In the genomic region with DNA sequence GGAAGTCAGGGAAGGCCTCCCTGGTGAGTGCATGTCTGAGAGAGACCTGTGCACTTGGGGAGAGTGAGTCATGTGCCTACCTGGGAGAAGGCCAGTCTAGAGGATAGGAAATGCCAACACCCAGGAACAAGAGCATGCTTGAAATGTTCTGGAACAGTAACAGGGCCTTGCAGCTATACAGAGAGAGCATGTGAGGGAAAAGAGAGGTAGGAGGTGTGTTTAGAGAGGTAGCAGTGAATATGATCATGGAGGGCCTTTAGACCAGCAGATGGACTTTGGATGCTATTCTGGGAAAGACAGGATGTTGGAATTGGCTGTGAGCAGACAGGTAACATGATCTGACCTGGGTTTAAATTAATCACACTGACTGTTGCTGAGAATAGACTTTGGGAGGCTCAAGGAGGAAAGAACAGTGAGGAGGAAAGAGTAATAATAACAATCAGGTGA, we compare ENCODE assay signal across 1 cellular context.
TF ChIP-seq lines count a peak whose summit lies in the region.

No MANE protein-coding gene starts in this region.

TF ChIP-seq in GM23338, 12 proteins besides CTCF, POLR2A, EP300 and RAD21 (continued from another document):
- TF ChIP-seq, protein P1, sequence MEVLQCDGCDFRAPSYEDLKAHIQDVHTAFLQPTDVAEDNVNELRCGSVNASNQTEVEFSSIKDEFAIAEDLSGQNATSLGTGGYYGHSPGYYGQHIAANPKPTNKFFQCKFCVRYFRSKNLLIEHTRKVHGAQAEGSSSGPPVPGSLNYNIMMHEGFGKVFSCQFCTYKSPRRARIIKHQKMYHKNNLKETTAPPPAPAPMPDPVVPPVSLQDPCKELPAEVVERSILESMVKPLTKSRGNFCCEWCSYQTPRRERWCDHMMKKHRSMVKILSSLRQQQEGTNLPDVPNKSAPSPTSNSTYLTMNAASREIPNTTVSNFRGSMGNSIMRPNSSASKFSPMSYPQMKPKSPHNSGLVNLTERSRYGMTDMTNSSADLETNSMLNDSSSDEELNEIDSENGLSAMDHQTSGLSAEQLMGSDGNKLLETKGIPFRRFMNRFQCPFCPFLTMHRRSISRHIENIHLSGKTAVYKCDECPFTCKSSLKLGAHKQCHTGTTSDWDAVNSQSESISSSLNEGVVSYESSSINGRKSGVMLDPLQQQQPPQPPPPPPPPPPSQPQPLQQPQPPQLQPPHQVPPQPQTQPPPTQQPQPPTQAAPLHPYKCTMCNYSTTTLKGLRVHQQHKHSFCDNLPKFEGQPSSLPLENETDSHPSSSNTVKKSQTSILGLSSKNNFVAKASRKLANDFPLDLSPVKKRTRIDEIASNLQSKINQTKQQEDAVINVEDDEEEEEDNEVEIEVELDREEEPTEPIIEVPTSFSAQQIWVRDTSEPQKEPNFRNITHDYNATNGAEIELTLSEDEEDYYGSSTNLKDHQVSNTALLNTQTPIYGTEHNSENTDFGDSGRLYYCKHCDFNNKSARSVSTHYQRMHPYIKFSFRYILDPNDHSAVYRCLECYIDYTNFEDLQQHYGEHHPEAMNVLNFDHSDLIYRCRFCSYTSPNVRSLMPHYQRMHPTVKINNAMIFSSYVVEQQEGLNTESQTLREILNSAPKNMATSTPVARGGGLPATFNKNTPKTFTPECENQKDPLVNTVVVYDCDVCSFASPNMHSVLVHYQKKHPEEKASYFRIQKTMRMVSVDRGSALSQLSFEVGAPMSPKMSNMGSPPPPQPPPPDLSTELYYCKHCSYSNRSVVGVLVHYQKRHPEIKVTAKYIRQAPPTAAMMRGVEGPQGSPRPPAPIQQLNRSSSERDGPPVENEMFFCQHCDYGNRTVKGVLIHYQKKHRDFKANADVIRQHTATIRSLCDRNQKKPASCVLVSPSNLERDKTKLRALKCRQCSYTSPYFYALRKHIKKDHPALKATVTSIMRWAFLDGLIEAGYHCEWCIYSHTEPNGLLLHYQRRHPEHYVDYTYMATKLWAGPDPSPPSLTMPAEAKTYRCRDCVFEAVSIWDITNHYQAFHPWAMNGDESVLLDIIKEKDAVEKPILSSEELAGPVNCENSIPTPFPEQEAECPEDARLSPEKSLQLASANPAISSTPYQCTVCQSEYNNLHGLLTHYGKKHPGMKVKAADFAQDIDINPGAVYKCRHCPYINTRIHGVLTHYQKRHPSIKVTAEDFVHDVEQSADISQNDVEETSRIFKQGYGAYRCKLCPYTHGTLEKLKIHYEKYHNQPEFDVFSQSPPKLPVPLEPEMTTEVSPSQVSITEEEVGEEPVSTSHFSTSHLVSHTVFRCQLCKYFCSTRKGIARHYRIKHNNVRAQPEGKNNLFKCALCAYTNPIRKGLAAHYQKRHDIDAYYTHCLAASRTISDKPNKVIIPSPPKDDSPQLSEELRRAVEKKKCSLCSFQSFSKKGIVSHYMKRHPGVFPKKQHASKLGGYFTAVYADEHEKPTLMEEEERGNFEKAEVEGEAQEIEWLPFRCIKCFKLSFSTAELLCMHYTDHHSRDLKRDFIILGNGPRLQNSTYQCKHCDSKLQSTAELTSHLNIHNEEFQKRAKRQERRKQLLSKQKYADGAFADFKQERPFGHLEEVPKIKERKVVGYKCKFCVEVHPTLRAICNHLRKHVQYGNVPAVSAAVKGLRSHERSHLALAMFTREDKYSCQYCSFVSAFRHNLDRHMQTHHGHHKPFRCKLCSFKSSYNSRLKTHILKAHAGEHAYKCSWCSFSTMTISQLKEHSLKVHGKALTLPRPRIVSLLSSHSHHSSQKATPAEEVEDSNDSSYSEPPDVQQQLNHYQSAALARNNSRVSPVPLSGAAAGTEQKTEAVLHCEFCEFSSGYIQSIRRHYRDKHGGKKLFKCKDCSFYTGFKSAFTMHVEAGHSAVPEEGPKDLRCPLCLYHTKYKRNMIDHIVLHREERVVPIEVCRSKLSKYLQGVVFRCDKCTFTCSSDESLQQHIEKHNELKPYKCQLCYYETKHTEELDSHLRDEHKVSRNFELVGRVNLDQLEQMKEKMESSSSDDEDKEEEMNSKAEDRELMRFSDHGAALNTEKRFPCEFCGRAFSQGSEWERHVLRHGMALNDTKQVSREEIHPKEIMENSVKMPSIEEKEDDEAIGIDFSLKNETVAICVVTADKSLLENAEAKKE (CRISPR knock-in tag; IDR thresholded peaks at IDR 0.05): no peak
- TF ChIP-seq ZNF114 (CRISPR knock-in tag; IDR thresholded peaks at IDR 0.05) (no peak), JUNB (IDR thresholded peaks at IDR 0.05; ENCODE audit: unreplicated experiment) (no peak), ETS1 (IDR thresholded peaks at IDR 0.05) (no peak), CREB1 (CRISPR knock-in tag; IDR thresholded peaks at IDR 0.05; ENCODE audit: low read depth) (no peak), NANOG (IDR thresholded peaks at IDR 0.05; ENCODE audit: borderline replicate concordance) (no peak), EZH2phosphoT487 (IDR thresholded peaks at IDR 0.05; ENCODE audit: unreplicated experiment) (no peak), ZNF331 (CRISPR knock-in tag; IDR thresholded peaks at IDR 0.05; ENCODE audit: low read depth) (no peak), STAT1 (IDR thresholded peaks at IDR 0.05; ENCODE audit: unreplicated experiment) (no peak), REST (IDR thresholded peaks at IDR 0.05; ENCODE audit: unreplicated experiment) (no peak)
